In the genomic region with DNA sequence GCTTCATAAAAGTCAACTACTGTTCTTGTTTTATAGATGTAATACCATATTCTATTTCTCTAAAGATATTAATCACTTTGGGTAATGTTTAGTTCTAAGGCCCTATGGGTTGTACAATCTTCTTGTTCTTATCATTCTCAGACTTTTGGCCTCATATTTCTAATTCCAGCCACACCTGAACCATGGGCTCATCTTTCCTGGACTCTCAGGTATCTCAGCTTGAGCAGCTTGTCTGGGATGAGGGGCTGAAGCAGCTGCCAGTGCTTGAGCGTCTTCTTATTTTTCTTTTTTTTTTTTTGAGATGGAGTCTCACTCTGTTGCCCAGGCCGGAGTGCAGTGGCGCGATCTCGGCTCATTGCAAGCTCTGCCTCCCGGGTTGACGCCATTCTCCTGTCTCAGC, we compare ENCODE assay signal across 34 cellular contexts.
"Had no signal": no experiment of that assay in that cellular context is flagged by ENCODE, and none has a peak within 500 bp of the region (broad histone marks: within the 10 kb centered on the region; RNA-seq: fewer than 3 reads in every experiment).

No MANE protein-coding gene starts in this region.

- H3K9me3 ChIP-seq: MG63 had no signal

- H3K4me3 ChIP-seq: MG63 had no signal

- H3K27ac ChIP-seq: KMS-11 had no signal

- H3K4me2 ChIP-seq: KMS-11 had no signal

- H3K27me3 ChIP-seq: MG63 had no signal

- H3K9ac ChIP-seq: KMS-11 had no signal

- DNase-seq: Karpas-422, Kasumi-1, MG63, MM.1S, MV-4-11, NCI-H1048, NCI-H1092, NCI-H1092 treated with DMSO at 0.1 percent for 48 hours, NCI-H1105, NCI-H1105 treated with DMSO at 0.1 percent for 48 hours, NCI-H1417, NCI-H1417 treated with DMSO at 0.1 percent for 48 hours, NCI-H1436, NCI-H1436 treated with DMSO at 0.1 percent for 48 hours, NCI-H146, NCI-H1694, NCI-H1694 treated with DMSO at 0.1 percent for 48 hours, NCI-H187, NCI-H187 treated with DMSO at 0.1 percent for 48 hours, NCI-H1930, NCI-H2029, NCI-H2029 treated with DMSO at 0.1 percent for 48 hours, NCI-H2081, NCI-H2081 treated with DMSO at 0.1 percent for 48 hours, NCI-H2107, NCI-H2227 treated with DMSO at 0.1 percent for 48 hours, NCI-H226, NCI-H345, NCI-H446, NCI-H446 treated with DMSO at 0.1 percent for 48 hours, NCI-H510A, NCI-H510A treated with DMSO at 0.1 percent for 48 hours, NCI-H524 treated with DMSO at 0.1 percent for 48 hours had no signal

- H3K36me3 ChIP-seq: MG63 had no signal
